1 cellular context compared by ENCODE assay signal in the genomic region with DNA sequence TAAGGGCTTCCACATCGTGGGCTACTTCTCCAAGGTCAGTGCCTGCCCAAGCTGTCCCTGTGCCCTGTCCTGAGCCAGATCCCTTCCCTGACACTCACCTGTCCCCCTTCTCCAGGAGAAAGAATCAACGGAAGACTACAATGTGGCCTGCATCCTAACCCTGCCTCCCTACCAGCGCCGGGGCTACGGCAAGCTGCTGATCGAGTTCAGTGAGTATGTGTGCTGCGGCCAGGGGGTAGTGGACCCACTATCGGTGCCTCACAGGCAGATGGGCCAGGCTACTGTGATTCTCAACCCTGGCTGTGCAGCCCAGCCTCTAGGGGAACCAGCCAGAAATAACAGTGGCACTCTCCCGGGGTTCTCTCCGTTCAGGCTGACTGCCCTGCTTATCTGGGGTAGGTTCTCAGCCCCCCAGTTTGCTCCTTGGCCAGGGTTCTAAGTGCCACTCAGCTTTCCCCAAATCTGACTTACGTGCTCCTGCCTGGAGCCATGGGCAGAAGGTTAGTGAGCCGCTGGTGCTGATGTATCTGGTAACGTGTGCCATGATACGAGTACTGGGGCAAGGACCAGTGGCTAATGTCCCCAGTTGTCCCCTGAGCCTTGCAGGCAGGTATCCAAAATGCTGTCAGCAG.
TF ChIP-seq lines count a peak whose summit lies in the region.

No MANE protein-coding gene starts in this region.

TF ChIP-seq in K562, 482 proteins besides CTCF, POLR2A, EP300 and RAD21:
- TF ChIP-seq MAFG (tag; conservative IDR thresholded peaks at IDR 0.05) (no peak), HLTF (IDR thresholded peaks at IDR 0.05) (no peak), ZNF274 (IDR thresholded peaks at IDR 0.05; ENCODE audit: borderline replicate concordance, low read depth, low read length) (no peak), RBFOX2 (IDR thresholded peaks at IDR 0.05; ENCODE audit: low read depth, low read length) (peak; percentile 64), ETV1 (tag; conservative IDR thresholded peaks at IDR 0.05; ENCODE audit: low read depth) (no peak), RAD51 (IDR thresholded peaks at IDR 0.05; ENCODE audit: borderline replicate concordance, low read depth) (no peak), NFYB (IDR thresholded peaks at IDR 0.05; ENCODE audit: extremely low read depth, insufficient read length) (no peak), NFIX (CRISPR knock-in tag; IDR thresholded peaks at IDR 0.05; ENCODE audit: low read depth) (no peak), LEF1 (IDR thresholded peaks at IDR 0.05) (no peak), ZNF239 (CRISPR knock-in tag; IDR thresholded peaks at IDR 0.05) (no peak), POLR2G (IDR thresholded peaks at IDR 0.05; ENCODE audit: low read depth, low read length) (peak; percentile 44), CEBPG (CRISPR knock-in tag; IDR thresholded peaks at IDR 0.05) (no peak), CEBPG (tag; conservative IDR thresholded peaks at IDR 0.05 in 1 of 2, IDR thresholded peaks at IDR 0.05 in 1 of 2) (no peak)
- TF ChIP-seq, protein P1, sequence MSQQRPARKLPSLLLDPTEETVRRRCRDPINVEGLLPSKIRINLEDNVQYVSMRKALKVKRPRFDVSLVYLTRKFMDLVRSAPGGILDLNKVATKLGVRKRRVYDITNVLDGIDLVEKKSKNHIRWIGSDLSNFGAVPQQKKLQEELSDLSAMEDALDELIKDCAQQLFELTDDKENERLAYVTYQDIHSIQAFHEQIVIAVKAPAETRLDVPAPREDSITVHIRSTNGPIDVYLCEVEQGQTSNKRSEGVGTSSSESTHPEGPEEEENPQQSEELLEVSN (IDR thresholded peaks at IDR 0.05; ENCODE audit: borderline replicate concordance in 1 of 2, extremely low read depth in 1 of 2, insufficient read depth in 1 of 2, insufficient read length in 1 of 2, low read depth in 1 of 2, low read length in 1 of 2, poor library complexity in 1 of 2, severe bottlenecking in 1 of 2) = no peak
- TF ChIP-seq, protein P2, sequence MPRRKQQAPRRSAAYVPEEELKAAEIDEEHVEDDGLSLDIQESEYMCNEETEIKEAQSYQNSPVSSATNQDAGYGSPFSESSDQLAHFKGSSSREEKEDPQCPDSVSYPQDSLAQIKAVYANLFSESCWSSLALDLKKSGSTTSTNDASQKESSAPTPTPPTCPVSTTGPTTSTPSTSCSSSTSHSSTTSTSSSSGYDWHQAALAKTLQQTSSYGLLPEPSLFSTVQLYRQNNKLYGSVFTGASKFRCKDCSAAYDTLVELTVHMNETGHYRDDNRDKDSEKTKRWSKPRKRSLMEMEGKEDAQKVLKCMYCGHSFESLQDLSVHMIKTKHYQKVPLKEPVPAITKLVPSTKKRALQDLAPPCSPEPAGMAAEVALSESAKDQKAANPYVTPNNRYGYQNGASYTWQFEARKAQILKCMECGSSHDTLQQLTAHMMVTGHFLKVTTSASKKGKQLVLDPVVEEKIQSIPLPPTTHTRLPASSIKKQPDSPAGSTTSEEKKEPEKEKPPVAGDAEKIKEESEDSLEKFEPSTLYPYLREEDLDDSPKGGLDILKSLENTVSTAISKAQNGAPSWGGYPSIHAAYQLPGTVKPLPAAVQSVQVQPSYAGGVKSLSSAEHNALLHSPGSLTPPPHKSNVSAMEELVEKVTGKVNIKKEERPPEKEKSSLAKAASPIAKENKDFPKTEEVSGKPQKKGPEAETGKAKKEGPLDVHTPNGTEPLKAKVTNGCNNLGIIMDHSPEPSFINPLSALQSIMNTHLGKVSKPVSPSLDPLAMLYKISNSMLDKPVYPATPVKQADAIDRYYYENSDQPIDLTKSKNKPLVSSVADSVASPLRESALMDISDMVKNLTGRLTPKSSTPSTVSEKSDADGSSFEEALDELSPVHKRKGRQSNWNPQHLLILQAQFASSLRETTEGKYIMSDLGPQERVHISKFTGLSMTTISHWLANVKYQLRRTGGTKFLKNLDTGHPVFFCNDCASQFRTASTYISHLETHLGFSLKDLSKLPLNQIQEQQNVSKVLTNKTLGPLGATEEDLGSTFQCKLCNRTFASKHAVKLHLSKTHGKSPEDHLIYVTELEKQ (CRISPR knock-in tag; IDR thresholded peaks at IDR 0.05) = no peak
